28 cellular contexts compared by ENCODE assay signal in the genomic region with DNA sequence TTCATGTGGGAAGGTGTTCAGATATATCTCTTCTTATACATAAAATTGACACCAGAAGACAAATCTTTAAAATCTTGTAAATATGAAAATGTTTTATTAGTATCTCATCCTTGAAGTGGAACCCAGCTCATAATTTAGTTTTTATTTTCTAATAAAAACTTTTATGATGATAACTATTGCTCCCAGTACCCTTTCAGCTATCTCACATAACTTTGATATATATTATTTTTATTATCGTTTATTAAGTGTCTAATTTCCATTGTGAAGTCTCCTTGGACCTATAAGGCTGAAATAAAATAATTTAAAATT. TPM values are rescaled to one million over a fixed set of nuclear protein-coding genes. Genes with fewer than 3 reads are reported as not detected.
"Had no signal": no experiment of that assay in that cellular context is flagged by ENCODE, and none has a peak within 500 bp of the region (broad histone marks: within the 10 kb centered on the region; RNA-seq: fewer than 3 reads in every experiment).

No MANE protein-coding gene starts in this region.

- H3K27me3 ChIP-seq: dorsolateral prefrontal cortex, esophagus muscularis mucosa, foreskin keratinocyte, gastrocnemius medialis, heart right ventricle, left lung had no signal

- H3K27ac Mint-ChIP-seq: mesothelial cell of epicardium; naive B cell; naive thymus-derived CD8-positive, alpha-beta T cell had no signal

- H3K27ac ChIP-seq: coronary artery, dorsolateral prefrontal cortex, esophagus muscularis mucosa, foreskin keratinocyte, gastrocnemius medialis, heart right ventricle, left lung, lower lobe of right lung had no signal

- ATAC-seq: foreskin keratinocyte; gastrocnemius medialis; heart right ventricle; left cardiac atrium; left lung; left ventricle myocardium superior; lower lobe of right lung; mucosa of descending colon; naive thymus-derived CD8-positive, alpha-beta T cell had no signal

- DNase-seq: dorsolateral prefrontal cortex; effector CD4-positive, alpha-beta T cell; effector memory CD4-positive, alpha-beta T cell; gastrocnemius medialis; glutamatergic neuron; head of caudate nucleus; heart right ventricle; hippocampal formation; left cardiac atrium; left lung; left ventricle myocardium superior; lower lobe of right lung; mucosa of descending colon; naive B cell had no signal

- FAIRE-seq: colon, endometrium, endothelial cell of umbilical vein, islet of Langerhans, keratinocyte had no signal

- H3K36me3 ChIP-seq: lower lobe of right lung had no signal

- H3K4me3 Mint-ChIP-seq: mesothelial cell of epicardium; naive B cell; naive thymus-derived CD8-positive, alpha-beta T cell had no signal

- H3K27me3 Mint-ChIP-seq: naive B cell; naive thymus-derived CD8-positive, alpha-beta T cell had no signal

- H3K4me1 ChIP-seq: esophagus muscularis mucosa, foreskin keratinocyte, gastrocnemius medialis, heart right ventricle, left lung, lower lobe of right lung had no signal

- H3K4me3 ChIP-seq: dorsolateral prefrontal cortex, esophagus muscularis mucosa, heart right ventricle, left lung, lower lobe of right lung, mucosa of descending colon had no signal

- H3K4me1 Mint-ChIP-seq: mesothelial cell of epicardium; naive B cell; naive thymus-derived CD8-positive, alpha-beta T cell had no signal

RNA-seq across cellular contexts. Expression of gene PCDHB15, which starts 16.0 kb away (rescaled TPM):
- total RNA-seq: naive thymus-derived CD8-positive, alpha-beta T cell had no signal
- polyA plus RNA-seq: naive thymus-derived CD8-positive, alpha-beta T cell had no signal

RNA-seq across cellular contexts. Expression of gene PCDHB14, which starts 38.0 kb away (rescaled TPM):
- total RNA-seq: foreskin keratinocyte; naive thymus-derived CD8-positive, alpha-beta T cell had no signal
- polyA plus RNA-seq: naive thymus-derived CD8-positive, alpha-beta T cell had no signal

RNA-seq across cellular contexts. Expression of gene SLC25A2, which starts 42.7 kb away (rescaled TPM):
- total RNA-seq: epithelial cell of proximal tubule, foreskin keratinocyte, kidney epithelial cell, left cardiac atrium, left ventricle myocardium superior had no signal
- polyA plus RNA-seq: endothelial cell of umbilical vein; fibroblast of lung; foreskin keratinocyte; keratinocyte; naive thymus-derived CD8-positive, alpha-beta T cell had no signal

RNA-seq across cellular contexts. Expression of gene PCDHB13, which starts 47.5 kb away (rescaled TPM):
- total RNA-seq: foreskin keratinocyte; naive thymus-derived CD8-positive, alpha-beta T cell had no signal
- polyA plus RNA-seq: foreskin keratinocyte; naive thymus-derived CD8-positive, alpha-beta T cell had no signal

RNA-seq across cellular contexts. Expression of gene PCDHB12, which starts 52.7 kb away (rescaled TPM):
- total RNA-seq: epithelial cell of proximal tubule; fibroblast of villous mesenchyme; foreskin keratinocyte; naive thymus-derived CD8-positive, alpha-beta T cell had no signal
- polyA plus RNA-seq: foreskin keratinocyte; keratinocyte; naive thymus-derived CD8-positive, alpha-beta T cell had no signal
